In genomic region chr2:76721226-76721625, GRCh38 we compare ENCODE assay signal across 38 cellular contexts.
"Had no signal": no experiment of that assay in that cellular context is flagged by ENCODE, and none has a peak within 500 bp of the region (broad histone marks: within the 10 kb centered on the region; RNA-seq: fewer than 3 reads in every experiment).

No MANE protein-coding gene starts in this region.

- H3K4me3 Mint-ChIP-seq: activated B cell treated with CpG ODN at 0.5 μM for 24 hours; activated CD4-positive, alpha-beta memory T cell treated with anti-CD3 and anti-CD28 coated beads for 36 hours; activated CD4-positive, alpha-beta T cell treated with anti-CD3 and anti-CD28 coated beads, Interleukin-2, amount 10 ng/mL, durations not matched to agents 24 days and 14 days; activated CD8-positive, alpha-beta T cell treated with anti-CD3 and anti-CD28 coated beads for 36 hours; activated naive CD4-positive, alpha-beta T cell treated with anti-CD3 and anti-CD28 coated beads for 36 hours; activated naive CD8-positive, alpha-beta T cell treated with anti-CD3 and anti-CD28 coated beads for 36 hours; activated T-cell treated with anti-CD3 and anti-CD28 coated beads, Interleukin-2, amount 50 U/mL, for 4 hours; activated T-cell treated with anti-CD3 and anti-CD28 coated beads, Interleukin-2, amount 50 U/mL, for 72 hours; activated T-helper 1 cell treated with anti-CD3 and anti-CD28 coated beads, Interleukin-12 subunit alpha, Interleukin-12 subunit beta, Interleukin-2, Interleukin-4 antibody, amounts not matched to agents 30 ng/mL and 10 ng/mL and 1 ng/mL, durations not matched to agents 14 hours and 24 hours and 36 hours; activated T-helper 17 cell treated with anti-CD3 and anti-CD28 coated beads, Interleukin-2, amount 50 U/mL, for 72 hours; central memory CD8-positive, alpha-beta T cell; T-helper 1 cell treated with Interleukin-12 subunit alpha and Interleukin-12 subunit beta and Interleukin-4 antibody, amounts not matched to agents 30 μg/mL and 1 μg/mL, for 36 hours; T-helper 2 cell treated with Interferon-gamma antibody and Interleukin-4, amounts not matched to agents 5 μg/mL and 100 μg/mL, for 36 hours had no signal

- H3K9me3 Mint-ChIP-seq: activated CD4-positive, alpha-beta T cell treated with anti-CD3 and anti-CD28 coated beads, Interleukin-2, amount 10 ng/mL, durations not matched to agents 24 days and 14 days had no signal

- H3K27ac Mint-ChIP-seq: activated B cell treated with CpG ODN at 0.5 μM for 24 hours; activated CD4-positive, alpha-beta memory T cell treated with anti-CD3 and anti-CD28 coated beads for 36 hours; activated CD4-positive, alpha-beta T cell treated with anti-CD3 and anti-CD28 coated beads, Interleukin-2, amount 10 ng/mL, durations not matched to agents 24 days and 14 days; activated CD8-positive, alpha-beta T cell treated with anti-CD3 and anti-CD28 coated beads for 36 hours; activated naive CD4-positive, alpha-beta T cell treated with anti-CD3 and anti-CD28 coated beads for 36 hours; activated naive CD4-positive, alpha-beta T cell treated with anti-CD3 and anti-CD28 coated beads, Interleukin-2, amount 50 U/mL, for 72 hours; activated naive CD8-positive, alpha-beta T cell treated with anti-CD3 and anti-CD28 coated beads for 36 hours; activated T-cell treated with anti-CD3 and anti-CD28 coated beads, Interleukin-2, amount 50 U/mL, for 72 hours; activated T-helper 1 cell treated with anti-CD3 and anti-CD28 coated beads, Interleukin-12 subunit alpha, Interleukin-12 subunit beta, Interleukin-2, Interleukin-4 antibody, amounts not matched to agents 30 ng/mL and 10 ng/mL and 1 ng/mL, durations not matched to agents 14 hours and 24 hours and 36 hours; activated T-helper 17 cell treated with anti-CD3 and anti-CD28 coated beads, Interleukin-2, amount 50 U/mL, for 72 hours; T-helper 1 cell treated with Interleukin-12 subunit alpha and Interleukin-12 subunit beta and Interleukin-4 antibody, amounts not matched to agents 30 μg/mL and 1 μg/mL, for 36 hours; T-helper 2 cell treated with Interferon-gamma antibody and Interleukin-4, amounts not matched to agents 5 μg/mL and 100 μg/mL, for 36 hours had no signal

- H3K9me3 ChIP-seq: adrenal gland, body of pancreas, breast epithelium had no signal

- ATAC-seq: activated CD8-positive, alpha-beta T cell treated with anti-CD3 and anti-CD28 coated beads for 36 hours; activated naive CD4-positive, alpha-beta T cell treated with anti-CD3 and anti-CD28 coated beads, Interleukin-2, amount 50 U/mL, for 72 hours; activated T-cell treated with anti-CD3 and anti-CD28 coated beads, Interleukin-2, amount 50 U/mL, for 4 hours; activated T-cell treated with anti-CD3 and anti-CD28 coated beads, Interleukin-2, amount 50 U/mL, for 72 hours; activated T-helper 17 cell treated with anti-CD3 and anti-CD28 coated beads, Interleukin-2, amount 50 U/mL, for 72 hours; body of pancreas had no signal

- H3K4me3 ChIP-seq: adrenal gland, body of pancreas, breast epithelium, cardiac muscle cell had no signal

- H3K27me3 ChIP-seq: adrenal gland, body of pancreas, brain microvascular endothelial cell, breast epithelium, cardiac muscle cell had no signal

- H3K27ac ChIP-seq: adrenal gland, body of pancreas, brain microvascular endothelial cell, breast epithelium, cardiac muscle cell, VCaP had no signal

- H3K4me1 Mint-ChIP-seq: activated B cell treated with CpG ODN at 0.5 μM for 24 hours; activated CD4-positive, alpha-beta T cell treated with anti-CD3 and anti-CD28 coated beads, Interleukin-2, amount 10 ng/mL, durations not matched to agents 24 days and 14 days; activated naive CD8-positive, alpha-beta T cell treated with anti-CD3 and anti-CD28 coated beads for 36 hours; activated T-helper 17 cell treated with anti-CD3 and anti-CD28 coated beads, Interleukin-2, amount 50 U/mL, for 72 hours; central memory CD8-positive, alpha-beta T cell had no signal

- DNase-seq: activated B cell treated with CpG ODN at 0.5 μM for 24 hours; activated CD4-positive, alpha-beta memory T cell treated with anti-CD3 and anti-CD28 coated beads for 36 hours; activated CD4-positive, alpha-beta T cell treated with anti-CD3 and anti-CD28 coated beads for 4 hours; activated CD4-positive, alpha-beta T cell treated with anti-CD3 and anti-CD28 coated beads, Interleukin-2, amount 10 ng/mL, durations not matched to agents 24 days and 14 days; activated CD4-positive, alpha-beta T cell treated with anti-CD3 and anti-CD28 coated beads, Interleukin-2, amount 50 U/mL, for 1 hour; activated CD4-positive, alpha-beta T cell treated with anti-CD3 and anti-CD28 coated beads, Interleukin-2, amount 50 U/mL, for 4 hours; activated CD4-positive, CD25-positive, alpha-beta regulatory T cell treated with anti-CD3 and anti-CD28 coated beads, Interleukin-2, amount 50 U/mL, for 72 hours; activated CD8-positive, alpha-beta memory T cell treated with anti-CD3 and anti-CD28 coated beads, Interleukin-2, amount 50 U/mL, for 4 hours; activated CD8-positive, alpha-beta T cell treated with anti-CD3 and anti-CD28 coated beads for 36 hours; activated effector memory CD4-positive, alpha-beta T cell treated with anti-CD3 and anti-CD28 coated beads, Interleukin-2, amount 50 U/mL, for 16 hours; activated gamma-delta T cell treated with Interleukin-2 at 50 U/mL for 16 hours; activated naive CD4-positive, alpha-beta T cell; activated naive CD4-positive, alpha-beta T cell treated with anti-CD3 and anti-CD28 coated beads for 36 hours; activated naive CD4-positive, alpha-beta T cell treated with anti-CD3 and anti-CD28 coated beads, Interleukin-2, amount 50 U/mL, for 16 hours; activated naive CD8-positive, alpha-beta T cell treated with anti-CD3 and anti-CD28 coated beads for 36 hours; activated T-cell treated with anti-CD3 and anti-CD28 coated beads for 4 hours; activated T-cell treated with anti-CD3 and anti-CD28 coated beads, Interleukin-2, amount 50 U/mL, for 1 hour; activated T-cell treated with anti-CD3 and anti-CD28 coated beads, Interleukin-2, amount 50 U/mL, for 4 hours; activated T-cell treated with anti-CD3 and anti-CD28 coated beads, Interleukin-2, amount 50 U/mL, for 72 hours; adrenal gland; amniotic stem cell; aorta; body of pancreas; brain microvascular endothelial cell; caudate nucleus; cerebellar nuclear complex; T-helper 1 cell; T-helper 2 cell; T-helper 9 cell had no signal

- H3K36me3 ChIP-seq: adrenal gland, brain microvascular endothelial cell, breast epithelium, cardiac muscle cell had no signal

- H3K4me1 ChIP-seq: adrenal gland, body of pancreas, breast epithelium had no signal

- H3K36me3 Mint-ChIP-seq: activated CD4-positive, alpha-beta memory T cell treated with anti-CD3 and anti-CD28 coated beads for 36 hours; activated naive CD4-positive, alpha-beta T cell treated with anti-CD3 and anti-CD28 coated beads, Interleukin-2, amount 50 U/mL, for 72 hours; activated naive CD8-positive, alpha-beta T cell treated with anti-CD3 and anti-CD28 coated beads for 36 hours had no signal

- H3K27me3 Mint-ChIP-seq: activated B cell treated with CpG ODN at 0.5 μM for 24 hours; activated CD4-positive, alpha-beta memory T cell treated with anti-CD3 and anti-CD28 coated beads for 36 hours; activated CD4-positive, alpha-beta T cell treated with anti-CD3 and anti-CD28 coated beads, Interleukin-2, amount 10 ng/mL, durations not matched to agents 24 days and 14 days; activated CD8-positive, alpha-beta T cell treated with anti-CD3 and anti-CD28 coated beads for 36 hours; activated naive CD8-positive, alpha-beta T cell treated with anti-CD3 and anti-CD28 coated beads for 36 hours; activated T-helper 17 cell treated with anti-CD3 and anti-CD28 coated beads, Interleukin-2, amount 50 U/mL, for 72 hours; central memory CD8-positive, alpha-beta T cell had no signal
